ENCODE assay signal across 14 cellular contexts in genomic region chr15:85871545-85871944, GRCh38.
"Had no signal": no experiment of that assay in that cellular context is flagged by ENCODE, and none has a peak within 500 bp of the region (broad histone marks: within the 10 kb centered on the region; RNA-seq: fewer than 3 reads in every experiment).

No MANE protein-coding gene starts in this region.

- ATAC-seq: gastroesophageal sphincter; left colon; lower lobe of right lung; stimulated activated memory B cell treated with anti-CD40 and anti-IgM and Interleukin-4, amounts not matched to agents 10 μg/mL and 1 μg/mL and 100 μg/mL, for 72 hours had no signal

- H3K27ac Mint-ChIP-seq: activated naive CD4-positive, alpha-beta T cell treated with anti-CD3 and anti-CD28 coated beads, Interleukin-2, amount 50 U/mL, for 24 hours; nephron; stimulated activated memory B cell treated with anti-CD40 and anti-IgM and Interleukin-4, amounts not matched to agents 10 μg/mL and 1 μg/mL and 100 μg/mL, for 72 hours had no signal

- H3K36me3 ChIP-seq: cardiac muscle cell, gastroesophageal sphincter, lower lobe of right lung, tibial nerve, uterus had no signal

- H3K4me3 Mint-ChIP-seq: activated naive CD4-positive, alpha-beta T cell treated with anti-CD3 and anti-CD28 coated beads, Interleukin-2, amount 50 U/mL, for 24 hours; nephron; stimulated activated memory B cell treated with anti-CD40 and anti-IgM and Interleukin-4, amounts not matched to agents 10 μg/mL and 1 μg/mL and 100 μg/mL, for 72 hours had no signal

- H3K9me3 Mint-ChIP-seq: activated naive CD4-positive, alpha-beta T cell treated with anti-CD3 and anti-CD28 coated beads, Interleukin-2, amount 50 U/mL, for 24 hours; nephron; stimulated activated memory B cell treated with anti-CD40 and anti-IgM and Interleukin-4, amounts not matched to agents 10 μg/mL and 1 μg/mL and 100 μg/mL, for 72 hours had no signal

- H3K36me3 Mint-ChIP-seq: activated naive CD4-positive, alpha-beta T cell treated with anti-CD3 and anti-CD28 coated beads, Interleukin-2, amount 50 U/mL, for 24 hours; stimulated activated memory B cell treated with anti-CD40 and anti-IgM and Interleukin-4, amounts not matched to agents 10 μg/mL and 1 μg/mL and 100 μg/mL, for 72 hours had no signal

- H3K27me3 ChIP-seq: uterus had no signal

- DNase-seq: activated CD4-positive, alpha-beta T cell treated with anti-CD3 and anti-CD28 coated beads, Interleukin-2, amount 50 U/mL, for 1 hour; activated T-cell treated with anti-CD3 and anti-CD28 coated beads, Interleukin-2, amount 50 U/mL, for 1 hour; dorsolateral prefrontal cortex; erythroblast; left colon; lower lobe of right lung; occipital lobe; uterus had no signal

- H3K4me1 Mint-ChIP-seq: activated naive CD4-positive, alpha-beta T cell treated with anti-CD3 and anti-CD28 coated beads, Interleukin-2, amount 50 U/mL, for 24 hours; nephron; stimulated activated memory B cell treated with anti-CD40 and anti-IgM and Interleukin-4, amounts not matched to agents 10 μg/mL and 1 μg/mL and 100 μg/mL, for 72 hours had no signal

- H3K27ac ChIP-seq: cardiac muscle cell, dorsolateral prefrontal cortex, gastroesophageal sphincter, lower lobe of right lung, tibial nerve, uterus had no signal

- H3K4me3 ChIP-seq: cardiac muscle cell, dorsolateral prefrontal cortex, gastroesophageal sphincter, lower lobe of right lung, tibial nerve, uterus had no signal

- H3K9me3 ChIP-seq: gastroesophageal sphincter, lower lobe of right lung, tibial nerve, uterus had no signal

- H3K4me1 ChIP-seq: gastroesophageal sphincter, lower lobe of right lung, tibial nerve, uterus had no signal
